ENCODE assay signal across 7 cellular contexts in the genomic region with DNA sequence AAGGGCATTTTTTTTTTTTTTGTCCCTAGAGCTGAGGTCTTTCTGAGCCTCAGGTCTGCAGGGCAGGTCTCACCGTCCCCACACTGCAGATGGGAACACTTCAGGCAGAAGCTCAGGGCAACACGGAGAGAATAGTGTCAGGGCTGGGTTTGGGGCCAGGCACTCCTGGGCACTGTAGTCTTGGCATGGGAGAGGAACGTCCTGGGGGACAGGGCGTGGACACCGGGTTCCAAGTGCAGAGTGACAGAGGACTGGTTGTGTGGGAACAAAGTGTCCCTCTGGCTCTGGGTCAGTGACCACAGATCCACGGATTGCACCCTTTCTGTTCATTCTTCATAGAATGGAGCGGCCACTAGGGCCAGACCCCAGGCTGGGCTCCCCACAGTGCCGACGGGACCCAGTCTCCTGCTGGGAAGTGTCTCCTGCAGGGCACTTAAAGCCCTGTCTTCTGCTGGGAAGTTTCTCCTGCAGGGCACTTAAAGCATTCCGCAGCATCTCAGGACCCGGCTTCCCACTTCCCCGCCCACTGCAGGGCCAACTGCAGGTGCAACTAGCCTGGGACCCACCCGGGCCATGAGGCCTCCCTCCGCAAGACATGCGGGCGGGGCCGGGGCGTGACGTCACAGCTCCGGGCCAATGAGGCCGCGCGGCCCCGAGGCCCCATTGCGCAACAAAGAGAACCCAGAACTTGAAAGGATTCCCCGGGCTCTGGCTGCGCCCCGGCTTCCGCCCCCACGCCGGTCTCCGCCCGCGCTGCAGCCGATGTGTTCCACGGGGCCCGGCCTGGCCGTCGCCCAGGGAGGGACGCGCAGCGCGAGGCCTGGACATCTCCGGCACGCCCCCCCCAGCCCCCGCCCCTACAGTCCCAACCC. TPM values are rescaled to one million over a fixed set of nuclear protein-coding genes. Genes with fewer than 3 reads are reported as not detected.
DNase-seq lines count a peak whose midpoint lies in the region; ATAC-seq, FAIRE-seq and TF ChIP-seq lines count a peak whose summit lies in the region.

No MANE protein-coding gene starts in this region.

- TF ChIP-seq POLR2A in IMR-90 (IDR thresholded peaks at IDR 0.05; ENCODE audit: low read depth, low read length), result no peak

- no peaks in the 10 kb centered on the region for H3K9me3 ChIP-seq in IMR-90 (ENCODE audit: control insufficient read depth, insufficient read depth, low read length)
- no peaks in the 10 kb centered on the region for H3K9me3 ChIP-seq in heart right ventricle

- H3K4ac ChIP-seq in IMR-90 (ENCODE audit: low read depth, low read length), result no peak overlapping the region

- no peak overlapping the region for H4K91ac ChIP-seq in IMR-90 (ENCODE audit: insufficient read depth, low read depth, low read length)

- H3K4me1 Mint-ChIP-seq in activated naive CD8-positive, alpha-beta T cell (ENCODE audit: low read depth), result peaks cover 4% of the 10 kb centered on the region

- H3K4me3 ChIP-seq in IMR-90 (ENCODE audit: insufficient read depth, low read depth, low read length) (peak overlapping the region; percentile 75), heart right ventricle (peak overlapping the region; percentile 30 to 78 (median 66))

- H3K23ac ChIP-seq in IMR-90 (ENCODE audit: low read depth, low read length), result no peak overlapping the region

- TF ChIP-seq CTCF in IMR-90 (conservative IDR thresholded peaks at IDR 0.05; ENCODE audit: low read depth, low read length), result no peak
- no peak for TF ChIP-seq CTCF in heart right ventricle (IDR thresholded peaks at IDR 0.05)

- H2AK5ac ChIP-seq in IMR-90 (ENCODE audit: low read depth, low read length), result no peak overlapping the region

- H2AFZ ChIP-seq in IMR-90 (replicated peaks; ENCODE audit: low read length, poor library complexity), result peak overlapping the region; percentile 91

- no peaks in the 10 kb centered on the region for H3K9me1 ChIP-seq in IMR-90 (ENCODE audit: insufficient read depth, low read length)

- no peak overlapping the region for H3K27ac ChIP-seq in IMR-90 (ENCODE audit: insufficient read depth, low read length)
- peak overlapping the region in 6 of 10 donors; percentile 65 to 78 (median 72) for H3K27ac ChIP-seq in heart right ventricle

- H3K14ac ChIP-seq in IMR-90 (replicated peaks; ENCODE audit: low read depth, low read length), result no peak overlapping the region

- in situ Hi-C loops in IMR-90 (cut with MboI; ENCODE audit: low sequenced_read_pairs), result loop anchor here (10.0 kb wide), 1 partner anchor 145 kb away; no protein-coding TSS in a partner anchor

- peaks cover 2% of the 10 kb centered on the region; the same call in 1 of the 2 replicates for H3K4me1 ChIP-seq in IMR-90 (ENCODE audit: control insufficient read depth, insufficient read depth, low read length)
- peaks cover 14 to 45% (median 36%) of the 10 kb centered on the region in 9 donors for H3K4me1 ChIP-seq in heart right ventricle

- 28% methylated on average over 10 of the region's 46 CpGs; no CpG with 5 or more reads in 1 of the 2 experiments for WGBS in IMR-90 (ENCODE audit: extremely low coverage in 2 of 2, insufficient read length in 1 of 2), 2 experiments
- WGBS in heart right ventricle, 2 donors, result 7 to 10% methylated on average over 46 of the region's 46 CpGs

- no peak overlapping the region for H2BK5ac ChIP-seq in IMR-90 (ENCODE audit: low read depth, low read length, poor library complexity, severe bottlenecking)

- no peaks in the 10 kb centered on the region for H3K9me3 Mint-ChIP-seq in activated naive CD8-positive, alpha-beta T cell (ENCODE audit: low read depth)

- dilution Hi-C loops in IMR-90 (cut with HindIII; ENCODE audit: low sequenced_read_pairs, unreplicated experiment), result no loop called here

- DNase-seq in IMR-90 (peak; percentile 72), SW 1271 (lab: John Stamatoyannopoulos, UW) (peak; percentile 17 to 48), heart right ventricle (peak; percentile 74 to 85), renal cortical epithelial cell (ENCODE audit: low read depth) (peak; percentile 33), urothelium cell line (ENCODE audit: low spot score) (peak; percentile 85)

- intact Hi-C loops in IMR-90 (cut with micrococcal nuclease) (loop anchor here (1.0 kb wide), 1 partner anchor 84 kb away; no protein-coding TSS in a partner anchor), heart right ventricle (cut with DNase I) (loop anchor here in 2 of 10 donors (5.0 to 10.0 kb wide), 2 partner anchors 73 to 135 kb away; a partner anchor contains a TSS)

- no peak overlapping the region for H3K18ac ChIP-seq in IMR-90 (ENCODE audit: low read depth, low read length)

- ATAC-seq in GM18868 (IDR thresholded peaks at IDR 0.05; ENCODE audit: unreplicated experiment), result peak; percentile 46
- ATAC-seq in IMR-90 (ENCODE audit: low read depth), result peak; percentile 61
- peak; percentile 53 to 68 (median 61) for ATAC-seq in heart right ventricle

- H4K8ac ChIP-seq in IMR-90 (ENCODE audit: low read depth in 2 of 2, low read length in 2 of 2), result no peak overlapping the region

- H2AK9ac ChIP-seq in IMR-90 (replicated peaks; ENCODE audit: low read depth, low read length, poor library complexity), result peak overlapping the region; percentile 45

- H2BK15ac ChIP-seq in IMR-90 (ENCODE audit: low read depth, low read length), result no peak overlapping the region

- CTCF ChIA-PET in IMR-90 (lab: Yijun Ruan, JAX), result interaction anchor here (0.6 kb wide), 1 partner anchor 58 kb away, joined by 3 read pairs; no protein-coding TSS in a partner anchor

- peaks cover 4% of the 10 kb centered on the region for H4K20me1 ChIP-seq in IMR-90 (ENCODE audit: insufficient read depth, low read length)

- H3K27me3 ChIP-seq in IMR-90 (ENCODE audit: control insufficient read depth, insufficient read depth, low read length), result no peaks in the 10 kb centered on the region
- H3K27me3 ChIP-seq in heart right ventricle, result peaks cover 0 to 44% (median 32%) of the 10 kb centered on the region in 7 donors

- H3K56ac ChIP-seq in IMR-90 (ENCODE audit: extremely low read depth, insufficient read depth, low read length), result no peak overlapping the region

- no peaks in the 10 kb centered on the region for H3K79me1 ChIP-seq in IMR-90 (ENCODE audit: low read depth in 1 of 2, low read length in 2 of 2)

- no peaks in the 10 kb centered on the region for H3K27me3 Mint-ChIP-seq in activated naive CD8-positive, alpha-beta T cell

- no peak overlapping the region for H3K27ac Mint-ChIP-seq in activated naive CD8-positive, alpha-beta T cell

- H2BK120ac ChIP-seq in IMR-90 (ENCODE audit: low read depth, low read length), result no peak overlapping the region

- H3K36me3 ChIP-seq in IMR-90 (ENCODE audit: control insufficient read depth, insufficient read depth, low read length) (no peaks in the 10 kb centered on the region), heart right ventricle (no peaks in the 10 kb centered on the region)

- H3K9ac ChIP-seq in IMR-90 (ENCODE audit: low read depth, low read length), result no peak overlapping the region

- no peak overlapping the region for H2BK20ac ChIP-seq in IMR-90 (ENCODE audit: low read depth, low read length)

- TF ChIP-seq RAD21 in IMR-90 (IDR thresholded peaks at IDR 0.05; ENCODE audit: low read length), result no peak

- H4K5ac ChIP-seq in IMR-90 (ENCODE audit: low read depth, low read length), result no peak overlapping the region

- no TSS peak for BruUV-seq in IMR-90 (replicated peaks; lab: Mats Ljungman, UMichigan)

- peak overlapping the region; percentile 64 for H3K4me3 Mint-ChIP-seq in activated naive CD8-positive, alpha-beta T cell

- no peak for FAIRE-seq in urothelium cell line (lab: Jason Lieb, UNC)

- H3K4me2 ChIP-seq in IMR-90 (ENCODE audit: low read depth, low read length), result peak overlapping the region; percentile 52; the same call in 1 of the 2 replicates

- no peaks in the 10 kb centered on the region for H3K36me3 Mint-ChIP-seq in activated naive CD8-positive, alpha-beta T cell

- POLR2A ChIA-PET in IMR-90 (lab: Charles Lee; ENCODE audit: unreplicated experiment), result no interaction called here

TF ChIP-seq in IMR-90, 13 proteins besides CTCF, POLR2A, EP300 and RAD21 (continues in another document):
- TF ChIP-seq MAZ (IDR thresholded peaks at IDR 0.05; ENCODE audit: borderline replicate concordance, low read depth, low read length), result peak; percentile 86; the same call in 1 of the 2 replicates
- TF ChIP-seq FOS (IDR thresholded peaks at IDR 0.05; ENCODE audit: low read depth, low read length), result no peak
- no peak for TF ChIP-seq RFX5 (IDR thresholded peaks at IDR 0.05; ENCODE audit: low read depth, low read length)

RNA-seq across cellular contexts. Expression of a gene that starts 1.2 kb away (rescaled TPM):
- total RNA-seq in IMR-90 (2012; rRNA removed) (1.7 and 1.8 TPM in 2 replicates), heart right ventricle (1 to 10 TPM; 1.8 to 8.5 (median 3.6) TPM), renal cortical epithelial cell (1.9 and 4.8 TPM in 2 replicates)
- polyA plus RNA-seq in IMR-90 (2012; rRNA removed) (5.2 and 6.5 TPM in 2 replicates), heart right ventricle (1 to 10 TPM; 2.0 to 3.7 TPM)
- polyA plus RNA-seq in IMR-90 (2012; cell fraction: cytosol; rRNA removed), result 4.8 and 9.2 TPM in 2 replicates
- polyA plus RNA-seq in IMR-90 (2012; cell fraction: nucleus; rRNA removed; ENCODE audit: low replicate concordance), result 11.6 and 25.5 TPM in 2 replicates

RNA-seq across cellular contexts. Expression of a gene that starts 15.7 kb away (rescaled TPM):
- total RNA-seq in IMR-90 (2012; rRNA removed), result not detected in 2 replicates
- polyA plus RNA-seq in IMR-90 (2012; rRNA removed), result not detected in 2 replicates
- polyA plus RNA-seq in IMR-90 (2012; cell fraction: cytosol; rRNA removed), result not detected in 2 replicates
- not detected in 2 replicates for polyA plus RNA-seq in IMR-90 (2012; cell fraction: nucleus; rRNA removed; ENCODE audit: low replicate concordance)
- not detected for total RNA-seq in heart right ventricle
- not detected for polyA plus RNA-seq in heart right ventricle
- total RNA-seq in renal cortical epithelial cell, result not detected in 2 replicates

RNA-seq across cellular contexts. Expression of a gene that starts 24.0 kb away (rescaled TPM):
- total RNA-seq in IMR-90 (2012; rRNA removed) (53.9 and 61.7 TPM in 2 replicates), heart right ventricle (10 to 100 TPM; 47.9 to 81.0 (median 64.4) TPM), renal cortical epithelial cell (81.1 and 107 TPM in 2 replicates)
- polyA plus RNA-seq in IMR-90 (2012; rRNA removed) (36.4 and 37.2 TPM in 2 replicates), heart right ventricle (10 to 100 TPM; 16.5 to 38.3 TPM)
- polyA plus RNA-seq in IMR-90 (2012; cell fraction: cytosol; rRNA removed), result 23.0 and 23.1 TPM in 2 replicates
- 8.0 and 15.4 TPM in 2 replicates for polyA plus RNA-seq in IMR-90 (2012; cell fraction: nucleus; rRNA removed; ENCODE audit: low replicate concordance)

RNA-seq across cellular contexts. Expression of a gene that starts 53.8 kb away (rescaled TPM):
- total RNA-seq in IMR-90 (2012; rRNA removed) (2.7 and 3.9 TPM in 2 replicates), heart right ventricle (100 to 1,000 TPM in 1 of 10 donors, 10 to 100 TPM in 9; 30.6 to 101 (median 67.4) TPM), renal cortical epithelial cell (23.8 and 53.5 TPM in 2 replicates)
- polyA plus RNA-seq in IMR-90 (2012; rRNA removed) (17.2 and 42.9 TPM in 2 replicates), heart right ventricle (100 to 1,000 TPM in 1 of 2 donors, 10 to 100 TPM in 1; 16.2 to 183 TPM)
- polyA plus RNA-seq in IMR-90 (2012; cell fraction: cytosol; rRNA removed), result 4.7 and 5.1 TPM in 2 replicates
- 181 and 244 TPM in 2 replicates for polyA plus RNA-seq in IMR-90 (2012; cell fraction: nucleus; rRNA removed; ENCODE audit: low replicate concordance)

Comparison
In these comparisons a context has a peak if more than half of its experiments do, and no peak if none do; other contexts are left out.
1. DNase-seq: peak in every context shown above with its lines; median percentile 85 in urothelium cell line; 80 in heart right ventricle; 72 in IMR-90; 33 in renal cortical epithelial cell; 32 in SW 1271.